Comparison of ENCODE assay signal across 10 cellular contexts in genomic region chr4:70706516-70706915, GRCh38. TPM values are rescaled to one million over a fixed set of nuclear protein-coding genes. Genes with fewer than 3 reads are reported as not detected.
DNase-seq lines count a peak whose midpoint lies in the region; ATAC-seq, FAIRE-seq and TF ChIP-seq lines count a peak whose summit lies in the region.
"Had no signal": no experiment of that assay in that cellular context is flagged by ENCODE, and none has a peak within 500 bp of the region (broad histone marks: within the 10 kb centered on the region; RNA-seq: fewer than 3 reads in every experiment).

No MANE protein-coding gene starts in this region.

- H3K4me1 Mint-ChIP-seq in activated CD4-positive, alpha-beta T cell treated with anti-CD3 and anti-CD28 coated beads, Interleukin-2, amount 10 ng/mL, durations not matched to agents 7 days and 5 days: peaks cover 39% of the 10 kb centered on the region
- peaks cover 17% of the 10 kb centered on the region for H3K4me1 Mint-ChIP-seq in activated T-helper 17 cell treated with anti-CD3 and anti-CD28 coated beads, Interleukin-2, amount 50 U/mL, for 72 hours

- H3K4me1 ChIP-seq in kidney (ENCODE audit: control insufficient read depth in 1 of 2, insufficient read depth in 1 of 2, low read depth in 1 of 2, low read length in 2 of 2) (peaks cover 7 to 11% of the 10 kb centered on the region in 2 donors), thymus (ENCODE audit: control insufficient read depth, insufficient read depth, low read length) (peaks cover 14% of the 10 kb centered on the region)

- no peak for TF ChIP-seq CTCF in kidney (IDR thresholded peaks at IDR 0.05; ENCODE audit: borderline replicate concordance, extremely low read depth, insufficient read depth)

- no peaks in the 10 kb centered on the region for H3K27me3 Mint-ChIP-seq in activated CD4-positive, alpha-beta T cell treated with anti-CD3 and anti-CD28 coated beads, Interleukin-2, amount 10 ng/mL, durations not matched to agents 7 days and 5 days
- H3K27me3 Mint-ChIP-seq in activated T-helper 17 cell treated with anti-CD3 and anti-CD28 coated beads, Interleukin-2, amount 50 U/mL, for 72 hours: no peaks in the 10 kb centered on the region

- H3K9ac ChIP-seq in kidney (ENCODE audit: low read length in 2 of 2): peak overlapping the region; percentile 65 to 93

- DNase-seq in activated CD4-positive, alpha-beta T cell treated with anti-CD3 and anti-CD28 coated beads, Interleukin-2, amount 10 ng/mL, durations not matched to agents 7 days and 5 days: no peak
- DNase-seq in activated CD4-positive, alpha-beta T cell treated with anti-CD3 and anti-CD28 coated beads for 1 hour: no peak
- no peak for DNase-seq in kidney
- DNase-seq: NCI-H2107 had no signal

- H3K36me3 ChIP-seq in kidney (ENCODE audit: control insufficient read depth in 1 of 2, insufficient read depth in 2 of 2, low read length in 2 of 2) (no peaks in the 10 kb centered on the region), thymus (ENCODE audit: control insufficient read depth, insufficient read depth) (no peaks in the 10 kb centered on the region)

- peak overlapping the region; percentile 83 to 94 for H3K4me3 ChIP-seq in kidney (ENCODE audit: low read length in 2 of 2)
- H3K4me3 ChIP-seq in thymus (ENCODE audit: low read length): peak overlapping the region; percentile 97

- FAIRE-seq in kidney (lab: Jason Lieb, UNC): no peak

- WGBS in thymus: 12% methylated on average over 1 of the region's 1 CpG

- H3K27ac ChIP-seq in kidney (ENCODE audit: low read depth in 2 of 2, low read length in 2 of 2) (peak overlapping the region; percentile 8 to 91), thymus (ENCODE audit: low read depth) (no peak overlapping the region)

- intact Hi-C loops in kidney (cut with DNase I): no loop called here

- ATAC-seq in activated T-helper 17 cell treated with anti-CD3 and anti-CD28 coated beads, Interleukin-2, amount 50 U/mL, for 72 hours (replicated peaks): no peak
- ATAC-seq in HG02973 (IDR thresholded peaks at IDR 0.05; ENCODE audit: unreplicated experiment) (no peak), GM19324 (IDR thresholded peaks at IDR 0.05; ENCODE audit: low FRiP score, unreplicated experiment) (no peak), GM21526 (IDR thresholded peaks at IDR 0.05; ENCODE audit: low FRiP score, unreplicated experiment) (no peak)

- H3K4me3 Mint-ChIP-seq in activated CD4-positive, alpha-beta T cell treated with anti-CD3 and anti-CD28 coated beads, Interleukin-2, amount 10 ng/mL, durations not matched to agents 7 days and 5 days: peak overlapping the region; percentile 80
- peak overlapping the region; percentile 96 for H3K4me3 Mint-ChIP-seq in activated T-helper 17 cell treated with anti-CD3 and anti-CD28 coated beads, Interleukin-2, amount 50 U/mL, for 72 hours

- peak overlapping the region; percentile 19 for H3K27ac Mint-ChIP-seq in activated CD4-positive, alpha-beta T cell treated with anti-CD3 and anti-CD28 coated beads, Interleukin-2, amount 10 ng/mL, durations not matched to agents 7 days and 5 days
- H3K27ac Mint-ChIP-seq in activated T-helper 17 cell treated with anti-CD3 and anti-CD28 coated beads, Interleukin-2, amount 50 U/mL, for 72 hours: peak overlapping the region; percentile 93

- CTCF ChIA-PET in activated CD4-positive, alpha-beta T cell treated with anti-CD3 and anti-CD28 coated beads, Interleukin-2, amount 10 ng/mL, durations not matched to agents 7 days and 5 days (lab: Charles Lee): interaction anchor here (0.9 to 2.4 kb wide), 5 partner anchors 12 to 35 kb away, joined by 3 to 7 read pairs (median 6); partner anchors contain the start of gene UTP3

- no peaks in the 10 kb centered on the region for H3K27me3 ChIP-seq in thymus (ENCODE audit: control insufficient read depth, insufficient read depth)

- no peaks in the 10 kb centered on the region for H3K9me3 Mint-ChIP-seq in activated CD4-positive, alpha-beta T cell treated with anti-CD3 and anti-CD28 coated beads, Interleukin-2, amount 10 ng/mL, durations not matched to agents 7 days and 5 days
- H3K9me3 Mint-ChIP-seq in activated T-helper 17 cell treated with anti-CD3 and anti-CD28 coated beads, Interleukin-2, amount 50 U/mL, for 72 hours: no peaks in the 10 kb centered on the region

- H3K36me3 Mint-ChIP-seq in activated CD4-positive, alpha-beta T cell treated with anti-CD3 and anti-CD28 coated beads, Interleukin-2, amount 10 ng/mL, durations not matched to agents 7 days and 5 days (ENCODE audit: low read depth): no peaks in the 10 kb centered on the region
- H3K36me3 Mint-ChIP-seq in activated T-helper 17 cell treated with anti-CD3 and anti-CD28 coated beads, Interleukin-2, amount 50 U/mL, for 72 hours (ENCODE audit: low read depth): no peaks in the 10 kb centered on the region

- H3K9me3 ChIP-seq in kidney (ENCODE audit: control insufficient read depth in 1 of 2, low read length in 2 of 2) (no peaks in the 10 kb centered on the region), thymus (ENCODE audit: control insufficient read depth) (no peaks in the 10 kb centered on the region)

- POLR2A ChIA-PET in activated CD4-positive, alpha-beta T cell treated with anti-CD3 and anti-CD28 coated beads, Interleukin-2, amount 10 ng/mL, durations not matched to agents 7 days and 5 days (lab: Charles Lee): no interaction called here

RNA-seq across cellular contexts. Expression of gene RUFY3, which starts 15.2 kb away (rescaled TPM):
- total RNA-seq in activated CD4-positive, alpha-beta T cell treated with anti-CD3 and anti-CD28 coated beads, Interleukin-2, amount 10 ng/mL, durations not matched to agents 7 days and 5 days: 10 to 100 TPM; 28.6 to 29.3 TPM
- 10 to 100 TPM; 14.1 to 14.9 TPM for total RNA-seq in activated T-helper 17 cell treated with anti-CD3 and anti-CD28 coated beads, Interleukin-2, amount 50 U/mL, for 72 hours
- 72.5 TPM for total RNA-seq in kidney
- polyA plus RNA-seq in kidney (ENCODE audit: insufficient read depth, low read depth, low replicate concordance): 40.6 TPM
- polyA plus RNA-seq in thymus: 37.3 TPM

RNA-seq across cellular contexts. Expression of gene UTP3, which starts 18.2 kb away (rescaled TPM):
- total RNA-seq in activated CD4-positive, alpha-beta T cell treated with anti-CD3 and anti-CD28 coated beads, Interleukin-2, amount 10 ng/mL, durations not matched to agents 7 days and 5 days: 10 to 100 TPM; 38.1 to 40.2 TPM
- total RNA-seq in activated T-helper 17 cell treated with anti-CD3 and anti-CD28 coated beads, Interleukin-2, amount 50 U/mL, for 72 hours: 10 to 100 TPM; 23.8 to 29.1 TPM
- 28.6 TPM for total RNA-seq in kidney
- polyA plus RNA-seq in kidney (ENCODE audit: insufficient read depth, low read depth, low replicate concordance): 25.8 TPM
- 53.9 TPM for polyA plus RNA-seq in thymus

RNA-seq across cellular contexts. Expression of gene JCHAIN, which starts 40.2 kb away (rescaled TPM):
- total RNA-seq in activated CD4-positive, alpha-beta T cell treated with anti-CD3 and anti-CD28 coated beads, Interleukin-2, amount 10 ng/mL, durations not matched to agents 7 days and 5 days: under 1 TPM in 1 of 2 experiments, not detected in 1; 0.23 TPM
- total RNA-seq in activated T-helper 17 cell treated with anti-CD3 and anti-CD28 coated beads, Interleukin-2, amount 50 U/mL, for 72 hours: not detected
- total RNA-seq in kidney: 355 TPM
- polyA plus RNA-seq in kidney (ENCODE audit: insufficient read depth, low read depth, low replicate concordance) (5.1 TPM), thymus (34.7 TPM)
- total RNA-seq: Daoy had no signal

Comparison
In these comparisons a context has a peak if more than half of its experiments do, and no peak if none do; other contexts are left out.
1. RNA of gene JCHAIN, which starts 40.2 kb away (total RNA-seq): 355 TPM in kidney (single experiment); 0.23 TPM in activated CD4-positive, alpha-beta T cell treated with anti-CD3 and anti-CD28 coated beads, Interleukin-2, amount 10 ng/mL, durations not matched to agents 7 days and 5 days and not detected in activated T-helper 17 cell treated with anti-CD3 and anti-CD28 coated beads, Interleukin-2, amount 50 U/mL, for 72 hours; every median in the first group is over 100 times any median in the second.